1 cellular context compared by ENCODE assay signal in genomic region chr5:151751593-151751992, GRCh38.
TF ChIP-seq lines count a peak whose summit lies in the region.

No MANE protein-coding gene starts in this region.

TF ChIP-seq in WTC11, 78 proteins besides CTCF, POLR2A, EP300 and RAD21 (continued from another document):
- TF ChIP-seq FOXP4 (CRISPR knock-in tag; IDR thresholded peaks at IDR 0.05) = no peak
- no peak for TF ChIP-seq ZNF281 (CRISPR knock-in tag; IDR thresholded peaks at IDR 0.05)
